ENCODE assay signal across 7 cellular contexts in genomic region chr17:66191607-66192377, GRCh38. TPM values are rescaled to one million over a fixed set of nuclear protein-coding genes. Genes with fewer than 3 reads are reported as not detected.
DNase-seq lines count a peak whose midpoint lies in the region; ATAC-seq and TF ChIP-seq lines count a peak whose summit lies in the region.

TSS of gene CEP112 (minus strand) at chr17:66192133.

- no peaks in the 10 kb centered on the region for H3K9me3 ChIP-seq in duodenal mucosa (ENCODE audit: control insufficient read depth in 1 of 2, low read length in 2 of 2)

- H3K4me3 ChIP-seq in duodenal mucosa (ENCODE audit: low read depth in 1 of 2, low read length in 2 of 2) (peak within 1 kb of the TSS; percentile 68 to 69), lower leg skin (ENCODE audit: low read depth, poor library complexity, severe bottlenecking) (peak within 1 kb of the TSS; percentile 61)

- POLR2A ChIA-PET in activated CD4-positive, alpha-beta memory T cell treated with anti-CD3 and anti-CD28 coated beads for 36 hours (lab: Charles Lee) = no interaction called here

- ATAC-seq in GM18519 (IDR thresholded peaks at IDR 0.05; ENCODE audit: low FRiP score, unreplicated experiment) (peak; percentile 42), HG03342 (IDR thresholded peaks at IDR 0.05; ENCODE audit: unreplicated experiment) (peak; percentile 63)

- CTCF ChIA-PET in activated CD4-positive, alpha-beta memory T cell treated with anti-CD3 and anti-CD28 coated beads for 36 hours (lab: Charles Lee) = interaction anchor here (1.1 to 3.1 kb wide), 2 partner anchors 8 to 235 kb away, joined by 3 to 17 read pairs; no protein-coding TSS in a partner anchor

- peak within 1 kb of the TSS; percentile 15 for H3K27ac ChIP-seq in duodenal mucosa (ENCODE audit: low read depth, low read length)

- DNase-seq in NCI-H524 (lab: John Stamatoyannopoulos, UW) (peak; percentile 92 to 94), lower leg skin (ENCODE audit: low spot score in 2 of 2) (peak; percentile 32 to 91)
- DNase-seq in activated CD4-positive, alpha-beta memory T cell treated with anti-CD3 and anti-CD28 coated beads for 36 hours = peak; percentile 87
- DNase-seq in stimulated activated CD4-positive, alpha-beta T cell treated with anti-CD3 and anti-CD28 coated beads, Interleukin-4, amount 100 ng/mL, for 4 hours = peak; percentile 84 to 88

- peak within 1 kb of the TSS; percentile 55 to 66 for H3K9ac ChIP-seq in duodenal mucosa (ENCODE audit: low read depth in 1 of 2, low read length in 2 of 2)

- WGBS in lower leg skin, 2 donors = 1% methylated on average over 61 to 66 of the region's 81 CpGs

- TF ChIP-seq CTCF in lower leg skin (IDR thresholded peaks at IDR 0.05) = no peak

- no peaks in the 10 kb centered on the region for H3K9me3 Mint-ChIP-seq in activated CD4-positive, alpha-beta memory T cell treated with anti-CD3 and anti-CD28 coated beads for 36 hours

- no peaks in the 10 kb centered on the region for H3K36me3 Mint-ChIP-seq in activated CD4-positive, alpha-beta memory T cell treated with anti-CD3 and anti-CD28 coated beads for 36 hours

- H3K36me3 ChIP-seq in duodenal mucosa (ENCODE audit: control insufficient read depth in 1 of 2, insufficient read depth in 2 of 2, low read length in 2 of 2) = no peaks in the 10 kb centered on the region

- H3K27me3 Mint-ChIP-seq in activated CD4-positive, alpha-beta memory T cell treated with anti-CD3 and anti-CD28 coated beads for 36 hours = no peaks in the 10 kb centered on the region

- H3K27ac Mint-ChIP-seq in activated CD4-positive, alpha-beta memory T cell treated with anti-CD3 and anti-CD28 coated beads for 36 hours = peak within 1 kb of the TSS; percentile 46

- H3K4me1 ChIP-seq in duodenal mucosa (ENCODE audit: control insufficient read depth in 1 of 2, insufficient read depth in 2 of 2, low read length in 2 of 2) = peaks cover 0 to 8% of the 10 kb centered on the region in 2 donors

- H3K4me1 Mint-ChIP-seq in activated CD4-positive, alpha-beta memory T cell treated with anti-CD3 and anti-CD28 coated beads for 36 hours (ENCODE audit: low read depth) = peaks cover 13% of the 10 kb centered on the region

- H3K4me3 Mint-ChIP-seq in activated CD4-positive, alpha-beta memory T cell treated with anti-CD3 and anti-CD28 coated beads for 36 hours = peak within 1 kb of the TSS; percentile 81

- intact Hi-C loops in activated CD4-positive, alpha-beta memory T cell treated with anti-CD3 and anti-CD28 coated beads for 36 hours (cut with micrococcal nuclease) = no loop called here
- intact Hi-C loops in lower leg skin (cut with DNase I; ENCODE audit: low total_unique reads) = no loop called here

- H3K27me3 ChIP-seq in duodenal mucosa (ENCODE audit: control insufficient read depth in 1 of 2, insufficient read depth in 2 of 2, low read length in 2 of 2) = peaks cover 0 to 3% of the 10 kb centered on the region in 2 donors

- TF ChIP-seq POLR2A in lower leg skin (IDR thresholded peaks at IDR 0.05) = no peak

RNA-seq across cellular contexts. Expression of gene CEP112, which starts in this region (rescaled TPM):
- 1 to 10 TPM; 3.3 to 3.7 TPM for total RNA-seq in activated CD4-positive, alpha-beta memory T cell treated with anti-CD3 and anti-CD28 coated beads for 36 hours
- 1 to 10 TPM; 1.6 to 7.6 (median 3.6) TPM for total RNA-seq in lower leg skin

Comparison
In these comparisons a context has a peak if more than half of its experiments do, and no peak if none do; other contexts are left out.
1. Peak in every context shown above with its lines: DNase-seq, ATAC-seq, H3K4me3 ChIP-seq and H3K27ac ChIP-seq.